Comparison of ENCODE assay signal across 8 cellular contexts in genomic region chr17:14637260-14637659, GRCh38.
"Had no signal": no experiment of that assay in that cellular context is flagged by ENCODE, and none has a peak within 500 bp of the region (broad histone marks: within the 10 kb centered on the region; RNA-seq: fewer than 3 reads in every experiment).

No MANE protein-coding gene starts in this region.

- H3K27ac ChIP-seq: HL-60, KMS-11 had no signal

- DNase-seq: IMR-90, Karpas-422, KBM-7, KG1 had no signal

- ATAC-seq: HepG2 had no signal

- H3K9ac ChIP-seq: KMS-11 had no signal

- H3K4me2 ChIP-seq: KMS-11 had no signal

- FAIRE-seq: HepG2, HTR-8/SVneo had no signal
